In genomic region chr1:6490181-6491075, GRCh38 we compare ENCODE assay signal across 1 cellular context.
TF ChIP-seq lines count a peak whose summit lies in the region.

No MANE protein-coding gene starts in this region.

TF ChIP-seq in K562, 482 proteins besides CTCF, POLR2A, EP300 and RAD21 (continued from another document):
- no peak for TF ChIP-seq ZNF518B (CRISPR knock-in tag; IDR thresholded peaks at IDR 0.05)
- TF ChIP-seq CREB5 (CRISPR knock-in tag; IDR thresholded peaks at IDR 0.05): no peak
- TF ChIP-seq ZBTB12 (CRISPR knock-in tag; IDR thresholded peaks at IDR 0.05): no peak
- peak; percentile 30; the same call in 1 of the 2 replicates for TF ChIP-seq MIER1 (IDR thresholded peaks at IDR 0.05; ENCODE audit: low read depth)
- TF ChIP-seq TBP (optimal IDR thresholded peaks at IDR 0.05; ENCODE audit: low read depth, low read length): no peak
- TF ChIP-seq NFIC (IDR thresholded peaks at IDR 0.05): peak; percentile 81
- TF ChIP-seq ATF7 (IDR thresholded peaks at IDR 0.05): peak; percentile 97
- no peak for TF ChIP-seq RERE (CRISPR knock-in tag; IDR thresholded peaks at IDR 0.05; ENCODE audit: borderline replicate concordance)
- peak; percentile 55 for TF ChIP-seq HNRNPLL (IDR thresholded peaks at IDR 0.05; ENCODE audit: low read depth, low read length, poor library complexity, severe bottlenecking)
- no peak for TF ChIP-seq ZNF589 (CRISPR knock-in tag; IDR thresholded peaks at IDR 0.05; ENCODE audit: low read depth)
- TF ChIP-seq ESRRA (IDR thresholded peaks at IDR 0.05; ENCODE audit: borderline replicate concordance, low read depth): no peak
- no peak for TF ChIP-seq NFE2 (IDR thresholded peaks at IDR 0.05; ENCODE audit: low read depth)
- TF ChIP-seq HES1 (IDR thresholded peaks at IDR 0.05; ENCODE audit: low read depth): no peak
- TF ChIP-seq NFYB (IDR thresholded peaks at IDR 0.05; ENCODE audit: extremely low read depth, insufficient read length): no peak
- TF ChIP-seq BRD4 (IDR thresholded peaks at IDR 0.05): no peak
- TF ChIP-seq ZBTB8A (IDR thresholded peaks at IDR 0.05; ENCODE audit: partially characterized antibody): no peak
- TF ChIP-seq ZBTB49 (CRISPR knock-in tag; IDR thresholded peaks at IDR 0.05; ENCODE audit: borderline replicate concordance): no peak
TF ChIP-seq in K562: peak in this region for 43.
